ENCODE assay signal across 13 cellular contexts in the genomic region with DNA sequence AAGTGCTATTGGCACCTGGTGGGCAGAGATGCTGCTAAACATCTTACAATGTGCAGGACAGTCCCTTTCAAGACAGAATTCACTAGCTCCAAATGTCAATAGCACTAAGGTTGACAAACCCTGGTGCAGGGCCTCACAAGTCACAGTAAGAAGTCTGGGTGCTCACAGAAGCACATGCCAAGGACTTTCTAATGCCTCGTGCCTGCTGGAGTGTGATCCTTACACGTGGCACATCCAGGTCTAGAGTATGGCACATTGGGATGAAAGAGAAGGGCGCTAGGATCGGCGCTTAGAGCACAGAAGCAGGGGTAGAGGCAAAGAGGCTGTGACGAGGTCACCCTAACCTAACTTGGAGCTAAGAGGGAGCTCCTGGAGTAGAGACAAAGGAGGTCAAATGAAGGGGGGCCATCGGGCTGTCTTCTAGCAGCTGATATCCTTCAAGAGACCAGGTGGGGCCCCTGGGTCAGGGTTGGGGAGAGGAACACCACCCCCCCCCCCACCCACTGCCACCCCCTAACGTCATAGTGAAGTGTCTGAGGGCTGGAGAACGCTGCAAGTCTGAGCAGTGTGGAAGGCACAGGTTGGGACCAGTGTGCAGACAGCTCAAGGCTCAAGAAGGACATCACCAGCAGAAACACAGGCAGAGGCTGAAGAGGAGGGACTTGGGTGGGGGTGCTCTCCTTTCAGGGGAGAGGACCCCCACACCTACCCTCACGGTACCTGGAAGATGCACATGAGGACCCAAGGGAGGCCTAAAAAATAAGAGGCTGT.
A peak's percentile ranks its signal among the peaks of the same experiment; 100 is the strongest.
DNase-seq lines count a peak whose midpoint lies in the region; ATAC-seq, FAIRE-seq and TF ChIP-seq lines count a peak whose summit lies in the region.
"Had no signal": no experiment of that assay in that cellular context is flagged by ENCODE, and none has a peak within 500 bp of the region (broad histone marks: within the 10 kb centered on the region; RNA-seq: fewer than 3 reads in every experiment).

No MANE protein-coding gene starts in this region.

- H3K79me2 ChIP-seq in endothelial cell of umbilical vein (ENCODE audit: control insufficient read depth, insufficient read depth, low read length): no peaks in the 10 kb centered on the region

- intact Hi-C loops in Panc1 (cut with micrococcal nuclease; ENCODE audit: unreplicated experiment): loop anchor here (10.0 kb wide), 1 partner anchor 139 kb away; a partner anchor contains a TSS
- intact Hi-C loops in endothelial cell of umbilical vein (cut with micrococcal nuclease): no loop called here
- intact Hi-C loops in posterior cingulate gyrus (cut with DNase I): no loop called here

- H3K36me3 Mint-ChIP-seq in activated CD8-positive, alpha-beta memory T cell treated with anti-CD3 and anti-CD28 coated beads, Interleukin-2, amount 10 ng/mL, durations not matched to agents 7 days and 5 days: peaks cover 35% of the 10 kb centered on the region
- peaks cover 11% of the 10 kb centered on the region for H3K36me3 Mint-ChIP-seq in stimulated activated memory B cell treated with anti-CD40 and anti-IgM and Interleukin-4, amounts not matched to agents 10 μg/mL and 1 μg/mL and 100 μg/mL, for 72 hours

- peaks cover 78% of the 10 kb centered on the region for H3K4me1 ChIP-seq in Panc1 (ENCODE audit: control insufficient read depth, insufficient read depth, low read length)
- peaks cover 21% of the 10 kb centered on the region for H3K4me1 ChIP-seq in endothelial cell of umbilical vein (ENCODE audit: control insufficient read depth, extremely low read depth, insufficient read depth, low read length)

- H3K27me3 ChIP-seq in Panc1 (ENCODE audit: control insufficient read depth, insufficient read depth, low read length) (no peaks in the 10 kb centered on the region), endothelial cell of umbilical vein (ENCODE audit: control insufficient read depth in 2 of 2, insufficient read depth in 2 of 2, low read length in 2 of 2) (no peaks in the 10 kb centered on the region)
- H3K27me3 ChIP-seq: right atrium auricular region, upper lobe of left lung had no signal

- POLR2A ChIA-PET in Panc1 (lab: Charles Lee): interaction anchor here (0.6 to 0.7 kb wide), 2 partner anchors 613 to 706 kb away, joined by 3 to 5 read pairs; a partner anchor contains a TSS
- POLR2A ChIA-PET in endothelial cell of umbilical vein (lab: Charles Lee): no interaction called here

- H3K4me2 ChIP-seq in endothelial cell of umbilical vein (ENCODE audit: insufficient read depth, low read length): peak overlapping the region; percentile 49

- H3K27ac ChIP-seq in Panc1 (ENCODE audit: low read length) (peak overlapping the region; percentile 96), endothelial cell of umbilical vein (ENCODE audit: insufficient read depth, low read depth, low read length) (peak overlapping the region; percentile 51)
- H3K27ac ChIP-seq: right atrium auricular region had no signal

- DNase-seq in activated CD8-positive, alpha-beta memory T cell treated with anti-CD3 and anti-CD28 coated beads, Interleukin-2, amount 10 ng/mL, durations not matched to agents 7 days and 5 days: no peak
- no peak for DNase-seq in activated CD8-positive, alpha-beta memory T cell treated with anti-CD3 and anti-CD28 coated beads, Interleukin-2, amount 50 U/mL, for 48 hours
- DNase-seq in Panc1 (ENCODE audit: low read depth, low spot score) (no peak), endothelial cell of umbilical vein (ENCODE audit: low read depth, low spot score) (no peak), LoVo (ENCODE audit: low spot score) (no peak), posterior cingulate gyrus (no peak)
- DNase-seq in stimulated activated CD4-positive, alpha-beta T cell treated with anti-CD3 and anti-CD28 coated beads, Interleukin-1b, Interleukin-23, amount 100 ng/mL, for 48 hours: no peak
- DNase-seq: DND-41, NCI-H1092, RPMI8226 had no signal

- in situ Hi-C loops in Panc1 (cut with HindIII; ENCODE audit: low pct_unique_long_range_greater_than_20kb, low sequenced_read_pairs): no loop called here

- H2AFZ ChIP-seq in endothelial cell of umbilical vein (ENCODE audit: low read depth, low read length): no peak overlapping the region

- H3K9me3 ChIP-seq in Panc1 (ENCODE audit: control insufficient read depth, insufficient read depth, low read depth, low read length) (no peaks in the 10 kb centered on the region), endothelial cell of umbilical vein (replicated peaks; ENCODE audit: control insufficient read depth, insufficient read depth, low read length) (no peaks in the 10 kb centered on the region)
- H3K9me3 ChIP-seq: right atrium auricular region, upper lobe of left lung had no signal

- CTCF ChIA-PET in activated CD8-positive, alpha-beta memory T cell treated with anti-CD3 and anti-CD28 coated beads, Interleukin-2, amount 10 ng/mL, durations not matched to agents 7 days and 5 days (lab: Charles Lee): interaction anchor here (0.6 to 3.2 kb wide), 3 partner anchors 60 to 232 kb away, joined by 3 to 11 read pairs (median 4); no protein-coding TSS in a partner anchor
- CTCF ChIA-PET in Panc1 (lab: Charles Lee) (no interaction called here), endothelial cell of umbilical vein (lab: Charles Lee) (no interaction called here)

- no peak for TF ChIP-seq POLR2A in endothelial cell of umbilical vein (IDR thresholded peaks at IDR 0.05; ENCODE audit: low read depth, low read length)

- TF ChIP-seq CTCF in Panc1 (IDR thresholded peaks at IDR 0.05) (no peak), endothelial cell of umbilical vein (IDR thresholded peaks at IDR 0.05; ENCODE audit: extremely low read depth in 1 of 2, insufficient read depth in 1 of 2, low read depth in 1 of 2, low read length in 2 of 2) (no peak)

- no peak for ATAC-seq in activated CD8-positive, alpha-beta memory T cell treated with anti-CD3 and anti-CD28 coated beads, Interleukin-2, amount 10 ng/mL, durations not matched to agents 7 days and 5 days
- ATAC-seq in Panc1: peak; percentile 37
- ATAC-seq in stimulated activated memory B cell treated with anti-CD40 and anti-IgM and Interleukin-4, amounts not matched to agents 10 μg/mL and 1 μg/mL and 100 μg/mL, for 72 hours: peak; percentile 21

- H3K36me3 ChIP-seq in Panc1 (ENCODE audit: control insufficient read depth, insufficient read depth, low read length) (no peaks in the 10 kb centered on the region), endothelial cell of umbilical vein (ENCODE audit: control insufficient read depth in 2 of 2, extremely low read depth in 1 of 2, insufficient read depth in 2 of 2, low read length in 2 of 2) (no peaks in the 10 kb centered on the region)
- H3K36me3 ChIP-seq: right atrium auricular region, upper lobe of left lung had no signal

- peak; percentile 55 for FAIRE-seq in endothelial cell of umbilical vein (lab: Jason Lieb, UNC)

- H3K4me3 ChIP-seq in Panc1 (ENCODE audit: low read depth in 2 of 2, low read length in 2 of 2) (no peak overlapping the region; a peak in 1 of 4 replicates), endothelial cell of umbilical vein (replicated peaks in 1 of 3; ENCODE audit: insufficient read depth in 1 of 3, low read depth in 1 of 3, low read length in 3 of 3) (no peak overlapping the region)
- H3K4me3 ChIP-seq: right atrium auricular region, upper lobe of left lung had no signal

- dilution Hi-C loops in endothelial cell of umbilical vein (cut with MboI; ENCODE audit: extremely low pct_ligation_motif_present, low sequenced_read_pairs): no loop called here

- H4K20me1 ChIP-seq in endothelial cell of umbilical vein (replicated peaks; ENCODE audit: control insufficient read depth, extremely low read depth, insufficient read depth, low read length): no peaks in the 10 kb centered on the region

- no peak overlapping the region for H3K4me3 Mint-ChIP-seq in activated CD8-positive, alpha-beta memory T cell treated with anti-CD3 and anti-CD28 coated beads, Interleukin-2, amount 10 ng/mL, durations not matched to agents 7 days and 5 days
- no peak overlapping the region for H3K4me3 Mint-ChIP-seq in stimulated activated memory B cell treated with anti-CD40 and anti-IgM and Interleukin-4, amounts not matched to agents 10 μg/mL and 1 μg/mL and 100 μg/mL, for 72 hours

- peaks cover 62% of the 10 kb centered on the region for H3K4me1 Mint-ChIP-seq in activated CD8-positive, alpha-beta memory T cell treated with anti-CD3 and anti-CD28 coated beads, Interleukin-2, amount 10 ng/mL, durations not matched to agents 7 days and 5 days
- H3K4me1 Mint-ChIP-seq in stimulated activated memory B cell treated with anti-CD40 and anti-IgM and Interleukin-4, amounts not matched to agents 10 μg/mL and 1 μg/mL and 100 μg/mL, for 72 hours: peaks cover 35% of the 10 kb centered on the region

- BruUV-seq in Panc1 (replicated peaks; lab: Mats Ljungman, UMichigan) (no TSS peak), endothelial cell of umbilical vein (replicated peaks; lab: Mats Ljungman, UMichigan) (no TSS peak)

- no peaks in the 10 kb centered on the region for H3K27me3 Mint-ChIP-seq in activated CD8-positive, alpha-beta memory T cell treated with anti-CD3 and anti-CD28 coated beads, Interleukin-2, amount 10 ng/mL, durations not matched to agents 7 days and 5 days
- H3K27me3 Mint-ChIP-seq in stimulated activated memory B cell treated with anti-CD40 and anti-IgM and Interleukin-4, amounts not matched to agents 10 μg/mL and 1 μg/mL and 100 μg/mL, for 72 hours: no peaks in the 10 kb centered on the region

- no peaks in the 10 kb centered on the region for H3K9me1 ChIP-seq in endothelial cell of umbilical vein (replicated peaks; ENCODE audit: control insufficient read depth, extremely low read depth, insufficient read depth, low read length)

- H3K9ac ChIP-seq in endothelial cell of umbilical vein (replicated peaks; ENCODE audit: extremely low read depth, insufficient read depth, low read length): no peak overlapping the region

- no peaks in the 10 kb centered on the region for H3K9me3 Mint-ChIP-seq in activated CD8-positive, alpha-beta memory T cell treated with anti-CD3 and anti-CD28 coated beads, Interleukin-2, amount 10 ng/mL, durations not matched to agents 7 days and 5 days (ENCODE audit: low read depth)
- H3K9me3 Mint-ChIP-seq in stimulated activated memory B cell treated with anti-CD40 and anti-IgM and Interleukin-4, amounts not matched to agents 10 μg/mL and 1 μg/mL and 100 μg/mL, for 72 hours: no peaks in the 10 kb centered on the region

- H3K27ac Mint-ChIP-seq in activated CD8-positive, alpha-beta memory T cell treated with anti-CD3 and anti-CD28 coated beads, Interleukin-2, amount 10 ng/mL, durations not matched to agents 7 days and 5 days: peak overlapping the region; percentile 29
- peak overlapping the region; percentile 2 for H3K27ac Mint-ChIP-seq in stimulated activated memory B cell treated with anti-CD40 and anti-IgM and Interleukin-4, amounts not matched to agents 10 μg/mL and 1 μg/mL and 100 μg/mL, for 72 hours

TF ChIP-seq in endothelial cell of umbilical vein, 7 proteins besides CTCF, POLR2A, EP300 and RAD21 (continues in another document):
- TF ChIP-seq, protein P1, sequence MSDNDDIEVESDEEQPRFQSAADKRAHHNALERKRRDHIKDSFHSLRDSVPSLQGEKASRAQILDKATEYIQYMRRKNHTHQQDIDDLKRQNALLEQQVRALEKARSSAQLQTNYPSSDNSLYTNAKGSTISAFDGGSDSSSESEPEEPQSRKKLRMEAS (IDR thresholded peaks at IDR 0.05; ENCODE audit: insufficient read depth, insufficient read length): no peak
- TF ChIP-seq JUN (IDR thresholded peaks at IDR 0.05; ENCODE audit: borderline replicate concordance, insufficient read depth, insufficient read length, low read depth): no peak
